15 cellular contexts compared by ENCODE assay signal in genomic region chr20:17442588-17442987, GRCh38.
DNase-seq lines count a peak whose midpoint lies in the region; ATAC-seq and TF ChIP-seq lines count a peak whose summit lies in the region.
"Had no signal": no experiment of that assay in that cellular context is flagged by ENCODE, and none has a peak within 500 bp of the region (broad histone marks: within the 10 kb centered on the region; RNA-seq: fewer than 3 reads in every experiment).

No MANE protein-coding gene starts in this region.

- peaks cover 25% of the 10 kb centered on the region for H3K4me1 ChIP-seq in endodermal cell (ENCODE audit: control insufficient read depth, insufficient read depth, low read length)
- H3K4me1 ChIP-seq: parathyroid adenoma had no signal

- no peaks in the 10 kb centered on the region for H3K36me3 ChIP-seq in endodermal cell (ENCODE audit: control insufficient read depth, insufficient read depth, low read length)

- TF ChIP-seq CTCF in 22Rv1 (IDR thresholded peaks at IDR 0.05) (peak; percentile 43), endodermal cell (conservative IDR thresholded peaks at IDR 0.05) (peak; percentile 75)

- H3K4me3 ChIP-seq in endodermal cell (ENCODE audit: low read length): no peak overlapping the region

- H3K27ac ChIP-seq in 22Rv1: no peak overlapping the region
- no peak overlapping the region for H3K27ac ChIP-seq in endodermal cell (ENCODE audit: low read depth, low read length)
- H3K27ac ChIP-seq: parathyroid adenoma had no signal

- DNase-seq in ELR (ENCODE audit: low read depth): peak; percentile 14
- DNase-seq in NCI-H460 (ENCODE audit: extremely low read depth, low read depth): peak; percentile 11
- DNase-seq in endodermal cell: peak; percentile 82
- no peak for DNase-seq in SW 1271 (lab: John Stamatoyannopoulos, UW)
- no peak for DNase-seq in HuH-7.5 (ENCODE audit: low spot score)
- DNase-seq in NOMO-1 treated with DMSO at 0.1 percent for 48 hours (lab: John Stamatoyannopoulos, UW; ENCODE audit: unreplicated experiment): no peak
- DNase-seq: amniotic stem cell; effector CD4-positive, alpha-beta T cell; stimulated activated CD4-positive, alpha-beta T cell treated with anti-CD3 and anti-CD28 coated beads, Interleukin-2, amount 100 ng/mL, for 48 hours; stimulated activated naive CD8-positive, alpha-beta T cell treated with anti-CD3 and anti-CD28 coated beads, Interleukin-15, Interleukin-2, amounts not matched to agents 100 U/mL and 50 U/mL, for 24 hours had no signal

- no peaks in the 10 kb centered on the region for H3K36me3 Mint-ChIP-seq in endodermal cell (ENCODE audit: low read depth)
- H3K36me3 Mint-ChIP-seq: CD14-positive monocyte, memory B cell had no signal

- no peak for ATAC-seq in GM21367 (IDR thresholded peaks at IDR 0.05; ENCODE audit: unreplicated experiment)
- ATAC-seq: stimulated activated naive CD8-positive, alpha-beta T cell treated with anti-CD3 and anti-CD28 coated beads, Interleukin-15, Interleukin-2, amounts not matched to agents 100 U/mL and 50 U/mL, for 24 hours had no signal

- H3K4me1 Mint-ChIP-seq in endodermal cell: peaks cover 40% of the 10 kb centered on the region
- H3K4me1 Mint-ChIP-seq: CD14-positive monocyte, memory B cell had no signal

- H3K27ac Mint-ChIP-seq in endodermal cell: no peak overlapping the region
- H3K27ac Mint-ChIP-seq: CD14-positive monocyte, memory B cell had no signal

- H3K9me3 Mint-ChIP-seq in endodermal cell: peaks cover 3% of the 10 kb centered on the region

- H3K9me3 ChIP-seq in endodermal cell (ENCODE audit: control insufficient read depth, low read length): no peaks in the 10 kb centered on the region

- WGBS in endodermal cell (ENCODE audit: insufficient coverage in 1 of 2, insufficient read length in 1 of 2), 2 experiments: 47 to 57% methylated on average over 5 to 8 of the region's 8 CpGs

- no peaks in the 10 kb centered on the region for H3K27me3 Mint-ChIP-seq in endodermal cell (ENCODE audit: insufficient read depth)

- H3K9ac ChIP-seq in endodermal cell (ENCODE audit: extremely low read depth, low read length, poor library complexity, severe bottlenecking): no peak overlapping the region
- H3K9ac ChIP-seq: parathyroid adenoma had no signal

- H3K27me3 ChIP-seq in endodermal cell (ENCODE audit: control insufficient read depth, insufficient read depth, low read length, poor library complexity, severe bottlenecking): no peaks in the 10 kb centered on the region

- no peak overlapping the region for H3K4me3 Mint-ChIP-seq in endodermal cell
- H3K4me3 Mint-ChIP-seq: CD14-positive monocyte, memory B cell had no signal

Comparison
In these comparisons a context has a peak if more than half of its experiments do, and no peak if none do; other contexts are left out.
1. DNase-seq: peak in ELR (single experiment), NCI-H460 (single experiment) and endodermal cell (single experiment); none in SW 1271 (0 of 2), HuH-7.5 (single experiment) and NOMO-1 treated with DMSO at 0.1 percent for 48 hours (single experiment).